ENCODE assay signal across 8 cellular contexts in genomic region chr10:21989453-21990154, GRCh38. TPM values are rescaled to one million over a fixed set of nuclear protein-coding genes. Genes with fewer than 3 reads are reported as not detected.
DNase-seq lines count a peak whose midpoint lies in the region; ATAC-seq and TF ChIP-seq lines count a peak whose summit lies in the region.

No MANE protein-coding gene starts in this region.

- no peak overlapping the region for H4K8ac ChIP-seq in H9 (replicated peaks; ENCODE audit: insufficient read length, low read depth, low read length)

- no peak overlapping the region for H3T11ph ChIP-seq in H9 (ENCODE audit: low read length)

- peak; percentile 96 for ATAC-seq in left lobe of liver

- H3K4me1 ChIP-seq in H9 (ENCODE audit: insufficient read depth, low read length) (no peaks in the 10 kb centered on the region), thyroid gland (no peaks in the 10 kb centered on the region)

- H3K4me3 Mint-ChIP-seq in H9, result no peak overlapping the region; a peak in 1 of 5 replicates

- H4K5ac ChIP-seq in H9 (ENCODE audit: insufficient read length, low read depth, low read length), result no peak overlapping the region

- H3K56ac ChIP-seq in H9 (ENCODE audit: insufficient read length, low read depth, low read length), result no peak overlapping the region

- no peaks in the 10 kb centered on the region for H3K27me3 Mint-ChIP-seq in H9 (ENCODE audit: low read depth)

- no peak overlapping the region for H3K4me3 ChIP-seq in LNCaP clone FGC (ENCODE audit: low read depth, low read length)
- no peak overlapping the region for H3K4me3 ChIP-seq in thyroid gland (replicated peaks in 1 of 3)

- no peaks in the 10 kb centered on the region for H4K20me1 ChIP-seq in H9 (ENCODE audit: control insufficient read depth, insufficient read depth, insufficient read length)

- H2BK5ac ChIP-seq in H9 (ENCODE audit: insufficient read length, low read length), result no peak overlapping the region

- H3K79me2 ChIP-seq in H9 (ENCODE audit: insufficient read depth, low read length), result no peaks in the 10 kb centered on the region

- H3K9me3 ChIP-seq in H9 (ENCODE audit: control insufficient read depth, low read depth, low read length) (no peaks in the 10 kb centered on the region), thyroid gland (no peaks in the 10 kb centered on the region)

- 0 out of 7 replicates have a peak overlapping the region, but pooled peaks of 2 of the 3 experiments have one; percentile 11 to 31 for H3K27ac Mint-ChIP-seq in H9

- CTCF ChIA-PET in RWPE1 (lab: Yijun Ruan, JAX), result interaction anchor here (0.6 kb wide), 1 partner anchor 560 kb away, joined by 3 read pairs; no protein-coding TSS in a partner anchor

- H3K23ac ChIP-seq in H9 (ENCODE audit: insufficient read length, low read depth, low read length), result no peak overlapping the region

- no peak overlapping the region for H2BK120ac ChIP-seq in H9 (ENCODE audit: low read depth, low read length, poor library complexity, severe bottlenecking)

- no peaks in the 10 kb centered on the region for H3K79me1 ChIP-seq in H9 (ENCODE audit: insufficient read depth, low read depth, low read length, poor library complexity, severe bottlenecking)

- no peak overlapping the region for H2BK12ac ChIP-seq in H9 (ENCODE audit: insufficient read length, low read depth, low read length)

- no peak overlapping the region for H3K9ac ChIP-seq in H9 (ENCODE audit: extremely low read depth, insufficient read length, low read length)

- no peaks in the 10 kb centered on the region for H3K23me2 ChIP-seq in H9 (ENCODE audit: insufficient read length, low read depth, low read length, poor library complexity, severe bottlenecking)

- TF ChIP-seq CTCF in H9 (conservative IDR thresholded peaks at IDR 0.05) (peak; percentile 85), LNCaP clone FGC (IDR thresholded peaks at IDR 0.05; ENCODE audit: control insufficient read depth, extremely low read depth, insufficient read depth) (peak; percentile 85), RWPE1 (conservative IDR thresholded peaks at IDR 0.05; ENCODE audit: low read depth) (peak; percentile 70), thyroid gland (IDR thresholded peaks at IDR 0.05) (peak in 5 of 6 experiments; percentile 39 to 67 (median 46))

- H3K9me3 Mint-ChIP-seq in H9, result peaks cover 0 to 3% of the 10 kb centered on the region in 2 experiments; a peak in 3 of 5 replicates

- H3K27me3 ChIP-seq in H9 (ENCODE audit: insufficient read depth, low read length), result no peaks in the 10 kb centered on the region
- H3K27me3 ChIP-seq in thyroid gland, result no peaks in the 10 kb centered on the region

- no peak overlapping the region for H3K14ac ChIP-seq in H9 (ENCODE audit: insufficient read depth, low read length)

- no peak overlapping the region for H3K4ac ChIP-seq in H9 (ENCODE audit: low read depth, low read length)

- no peak overlapping the region for H2AK5ac ChIP-seq in H9 (ENCODE audit: insufficient read length, low read length)

- no peak overlapping the region for H2BK20ac ChIP-seq in H9 (ENCODE audit: low read depth, low read length, poor library complexity, severe bottlenecking)

- no peak overlapping the region for H2AFZ ChIP-seq in H9 (ENCODE audit: low read length)

- WGBS in H9 (ENCODE audit: extremely low coverage, insufficient read length, low lambda C conversion rate), result no CpG with 5 or more reads among the region's 5 CpGs
- 31 to 32% methylated on average over 5 of the region's 5 CpGs for WGBS in thyroid gland, 2 donors

- peak; percentile 18 for DNase-seq in stimulated activated CD4-positive, alpha-beta T cell treated with anti-CD3 and anti-CD28 coated beads, Interleukin-4, amount 100 ng/mL, for 24 hours
- no peak for DNase-seq in stimulated activated CD4-positive, alpha-beta T cell treated with anti-CD3 and anti-CD28 coated beads, Interleukin-12 subunit alpha, Interleukin-12 subunit beta, amount 100 ng/mL, for 4 hours
- DNase-seq in H9 (peak; percentile 72), LNCaP clone FGC (ENCODE audit: low read depth) (no peak), RWPE1 (ENCODE audit: low spot score) (peak; percentile 52), left lobe of liver (ENCODE audit: low spot score) (peak; percentile 47), thyroid gland (peak; percentile 88 to 93)
- peak; percentile 16 for DNase-seq in central memory CD4-positive, alpha-beta T cell

- no peak overlapping the region for H3K18ac ChIP-seq in H9 (ENCODE audit: insufficient read length, low read depth, low read length)

- intact Hi-C loops in thyroid gland (cut with DNase I), result no loop called here

- H2BK15ac ChIP-seq in H9 (ENCODE audit: low read depth, low read length), result peak overlapping the region; percentile 80; the same call in 1 of the 2 replicates

- POLR2A ChIA-PET in RWPE1 (lab: Yijun Ruan, JAX; ENCODE audit: low non-redundant PET), result no interaction called here

- H3K36me3 ChIP-seq in thyroid gland, result no peaks in the 10 kb centered on the region

- no peak overlapping the region for H3K4me2 ChIP-seq in H9 (ENCODE audit: insufficient read depth, insufficient read length, low read length)

- peaks cover 5% of the 10 kb centered on the region in 2 experiments for H3K4me1 Mint-ChIP-seq in H9

- TF ChIP-seq POLR2A in thyroid gland (IDR thresholded peaks at IDR 0.05), result no peak

- H3K27ac ChIP-seq in H9 (ENCODE audit: insufficient read length, low read depth, low read length), result no peak overlapping the region
- no peak overlapping the region for H3K27ac ChIP-seq in RWPE1
- H3K27ac ChIP-seq in thyroid gland, result no peak overlapping the region

- H3K36me3 Mint-ChIP-seq in H9 (ENCODE audit: insufficient read depth in 1 of 3, low read depth in 3 of 3), result peaks cover 3 to 4% (median 3%) of the 10 kb centered on the region in 3 experiments; a peak in 1 of 7 replicates

- no peak overlapping the region for H4K91ac ChIP-seq in H9 (ENCODE audit: insufficient read length, low read depth, low read length)

RNA-seq across cellular contexts. Expression of gene DNAJC1, which starts 13.9 kb away (rescaled TPM):
- 10.6 and 11.2 TPM in 2 replicates for total RNA-seq in H9 (2021)
- 29.3 TPM for total RNA-seq in left lobe of liver
- 100 to 1,000 TPM in 2 of 4 donors, 10 to 100 TPM in 2; 73.4 to 157 (median 95.6) TPM for total RNA-seq in thyroid gland

Comparison
In these comparisons a context has a peak if more than half of its experiments do, and no peak if none do; other contexts are left out.
1. DNase-seq: peak in stimulated activated CD4-positive, alpha-beta T cell treated with anti-CD3 and anti-CD28 coated beads, Interleukin-4, amount 100 ng/mL, for 24 hours (single experiment), H9 (single experiment), RWPE1 (single experiment), central memory CD4-positive, alpha-beta T cell (single experiment), left lobe of liver (single experiment) and thyroid gland (2 of 2); none in stimulated activated CD4-positive, alpha-beta T cell treated with anti-CD3 and anti-CD28 coated beads, Interleukin-12 subunit alpha, Interleukin-12 subunit beta, amount 100 ng/mL, for 4 hours (single experiment) and LNCaP clone FGC (single experiment).
2. Peak in every context shown above with its lines, with median percentiles within 50 percentile points of each other: CTCF ChIP-seq.